24 cellular contexts compared by ENCODE assay signal in genomic region chr12:99966429-99966828, GRCh38.
"Had no signal": no experiment of that assay in that cellular context is flagged by ENCODE, and none has a peak within 500 bp of the region (broad histone marks: within the 10 kb centered on the region; RNA-seq: fewer than 3 reads in every experiment).

No MANE protein-coding gene starts in this region.

- H3K9me3 ChIP-seq: stomach, suprapubic skin, testis, thoracic aorta, thyroid gland, tibial artery, tibial nerve, transverse colon, upper lobe of left lung, upper lobe of right lung, uterus, vagina had no signal

- H3K4me1 ChIP-seq: stomach, suprapubic skin, testis, thyroid gland, tibial nerve, transverse colon, upper lobe of left lung, upper lobe of right lung, uterus, vagina had no signal

- H3K27ac ChIP-seq: stomach, suprapubic skin, testis, thoracic aorta, thyroid gland, tibial artery, tibial nerve, transverse colon, upper lobe of left lung, upper lobe of right lung, uterus, vagina had no signal

- H3K36me3 ChIP-seq: stomach, suprapubic skin, thoracic aorta, thyroid gland, tibial artery, tibial nerve, transverse colon, upper lobe of left lung, upper lobe of right lung, uterus, vagina had no signal

- DNase-seq: stimulated activated CD4-positive, alpha-beta T cell treated with anti-CD3 and anti-CD28 coated beads, Interleukin-2, amount 100 ng/mL, for 48 hours; stimulated activated CD4-positive, alpha-beta T cell treated with anti-CD3 and anti-CD28 coated beads, Interleukin-4, amount 100 ng/mL, for 1 hour; stimulated activated CD4-positive, alpha-beta T cell treated with anti-CD3 and anti-CD28 coated beads, Interleukin-4, amount 100 ng/mL, for 24 hours; stimulated activated CD4-positive, alpha-beta T cell treated with anti-CD3 and anti-CD28 coated beads, Interleukin-4, amount 100 ng/mL, for 4 hours; stimulated activated CD8-positive, alpha-beta memory T cell treated with anti-CD3 and anti-CD28 coated beads, Interleukin-4, amount 100 ng/mL, for 48 hours; stimulated activated naive B cell treated with anti-CD40 and anti-IgM and Interleukin-4, amounts not matched to agents 10 μg/mL and 1 μg/mL and 100 μg/mL, for 72 hours; stimulated activated naive CD4-positive, alpha-beta T cell; stimulated activated naive CD4-positive, alpha-beta T cell treated with Interleukin-2 at 50 U/mL for 16 hours; stimulated activated naive CD8-positive, alpha-beta T cell treated with anti-CD3 and anti-CD28 coated beads, Interleukin-15, amount 100 ng/mL, for 72 hours; stimulated activated naive CD8-positive, alpha-beta T cell treated with anti-CD3 and anti-CD28 coated beads, Interleukin-15, Interleukin-2, amounts not matched to agents 100 U/mL and 50 U/mL, for 24 hours; stomach; substantia nigra; testis; thyroid gland; tibial artery; transverse colon; trophoblast cell; upper lobe of left lung; upper lobe of right lung; uterus had no signal

- H3K4me3 ChIP-seq: stomach, suprapubic skin, testis, thoracic aorta, thyroid gland, tibial artery, tibial nerve, transverse colon, upper lobe of left lung, upper lobe of right lung, uterus, vagina had no signal
